In genomic region chr10:46308666-46309450, GRCh38 we compare ENCODE assay signal across 17 cellular contexts. TPM values are rescaled to one million over a fixed set of nuclear protein-coding genes. Genes with fewer than 3 reads are reported as not detected.
"Had no signal": no experiment of that assay in that cellular context is flagged by ENCODE, and none has a peak within 500 bp of the region (broad histone marks: within the 10 kb centered on the region; RNA-seq: fewer than 3 reads in every experiment).

No MANE protein-coding gene starts in this region.

- H3K36me3 Mint-ChIP-seq: activated CD8-positive, alpha-beta memory T cell treated with anti-CD3 and anti-CD28 coated beads, Interleukin-2, amount 10 ng/mL, durations not matched to agents 7 days and 5 days; activated naive CD8-positive, alpha-beta T cell treated with anti-CD3 and anti-CD28 coated beads, Interleukin-2, amount 10 ng/mL, durations not matched to agents 7 days and 5 days; stimulated activated naive B cell treated with anti-CD40 and anti-IgM and Interleukin-4, amounts not matched to agents 10 μg/mL and 1 μg/mL and 100 μg/mL, for 72 hours had no signal

- H3K27ac ChIP-seq: dorsolateral prefrontal cortex, esophagus muscularis mucosa, pancreas, upper lobe of left lung had no signal

- H3K9me3 Mint-ChIP-seq: activated naive CD8-positive, alpha-beta T cell treated with anti-CD3 and anti-CD28 coated beads, Interleukin-2, amount 10 ng/mL, durations not matched to agents 7 days and 5 days; activated T-cell treated with anti-CD3 and anti-CD28 coated beads, Interleukin-2, amount 50 U/mL, for 4 hours; stimulated activated naive B cell treated with anti-CD40 and anti-IgM and Interleukin-4, amounts not matched to agents 10 μg/mL and 1 μg/mL and 100 μg/mL, for 72 hours had no signal

- H3K4me3 ChIP-seq: dorsolateral prefrontal cortex, esophagus muscularis mucosa, pancreas, smooth muscle cell, upper lobe of left lung had no signal

- H3K4me2 ChIP-seq: smooth muscle cell had no signal

- H3K9me3 ChIP-seq: esophagus muscularis mucosa, pancreas, upper lobe of left lung had no signal

- H3K27me3 ChIP-seq: dorsolateral prefrontal cortex, esophagus muscularis mucosa, pancreas, upper lobe of left lung had no signal

- H3K4me1 ChIP-seq: esophagus muscularis mucosa, pancreas, upper lobe of left lung had no signal

- H3K4me3 Mint-ChIP-seq: activated CD8-positive, alpha-beta memory T cell treated with anti-CD3 and anti-CD28 coated beads, Interleukin-2, amount 10 ng/mL, durations not matched to agents 7 days and 5 days; activated naive CD8-positive, alpha-beta T cell treated with anti-CD3 and anti-CD28 coated beads, Interleukin-2, amount 10 ng/mL, durations not matched to agents 7 days and 5 days; activated T-cell treated with anti-CD3 and anti-CD28 coated beads, Interleukin-2, amount 50 U/mL, for 4 hours; stimulated activated naive B cell treated with anti-CD40 and anti-IgM and Interleukin-4, amounts not matched to agents 10 μg/mL and 1 μg/mL and 100 μg/mL, for 72 hours had no signal

- ATAC-seq: activated CD8-positive, alpha-beta memory T cell treated with anti-CD3 and anti-CD28 coated beads, Interleukin-2, amount 10 ng/mL, durations not matched to agents 7 days and 5 days; activated T-cell treated with anti-CD3 and anti-CD28 coated beads, Interleukin-2, amount 50 U/mL, for 4 hours; pancreas; stimulated activated naive B cell treated with anti-CD40 and anti-IgM and Interleukin-4, amounts not matched to agents 10 μg/mL and 1 μg/mL and 100 μg/mL, for 72 hours had no signal

- H3K4me1 Mint-ChIP-seq: activated CD8-positive, alpha-beta memory T cell treated with anti-CD3 and anti-CD28 coated beads, Interleukin-2, amount 10 ng/mL, durations not matched to agents 7 days and 5 days; activated naive CD8-positive, alpha-beta T cell treated with anti-CD3 and anti-CD28 coated beads, Interleukin-2, amount 10 ng/mL, durations not matched to agents 7 days and 5 days; stimulated activated naive B cell treated with anti-CD40 and anti-IgM and Interleukin-4, amounts not matched to agents 10 μg/mL and 1 μg/mL and 100 μg/mL, for 72 hours had no signal

- H3K36me3 ChIP-seq: esophagus muscularis mucosa, pancreas, upper lobe of left lung had no signal

- H3K27me3 Mint-ChIP-seq: activated CD8-positive, alpha-beta memory T cell treated with anti-CD3 and anti-CD28 coated beads, Interleukin-2, amount 10 ng/mL, durations not matched to agents 7 days and 5 days had no signal

- DNase-seq: activated CD4-positive, alpha-beta T cell treated with anti-CD3 and anti-CD28 coated beads for 1 hour; activated CD8-positive, alpha-beta memory T cell treated with anti-CD3 and anti-CD28 coated beads, Interleukin-2, amount 10 ng/mL, durations not matched to agents 7 days and 5 days; activated naive CD8-positive, alpha-beta T cell treated with anti-CD3 and anti-CD28 coated beads, Interleukin-2, amount 10 ng/mL, durations not matched to agents 7 days and 5 days; activated T-cell treated with anti-CD3 and anti-CD28 coated beads, Interleukin-2, amount 50 U/mL, for 4 hours; anterior cingulate cortex; mesenchymal stem cell; retina; stimulated activated naive B cell treated with anti-CD40 and anti-IgM and Interleukin-4, amounts not matched to agents 10 μg/mL and 1 μg/mL and 100 μg/mL, for 72 hours; upper lobe of left lung had no signal

- H3K27ac Mint-ChIP-seq: activated CD8-positive, alpha-beta memory T cell treated with anti-CD3 and anti-CD28 coated beads, Interleukin-2, amount 10 ng/mL, durations not matched to agents 7 days and 5 days; activated naive CD8-positive, alpha-beta T cell treated with anti-CD3 and anti-CD28 coated beads, Interleukin-2, amount 10 ng/mL, durations not matched to agents 7 days and 5 days; stimulated activated naive B cell treated with anti-CD40 and anti-IgM and Interleukin-4, amounts not matched to agents 10 μg/mL and 1 μg/mL and 100 μg/mL, for 72 hours had no signal

RNA-seq across cellular contexts. Expression of gene ANTXRL, which starts 22.1 kb away (rescaled TPM):
- total RNA-seq: activated CD8-positive, alpha-beta memory T cell treated with anti-CD3 and anti-CD28 coated beads, Interleukin-2, amount 10 ng/mL, durations not matched to agents 7 days and 5 days; activated naive CD8-positive, alpha-beta T cell treated with anti-CD3 and anti-CD28 coated beads, Interleukin-2, amount 10 ng/mL, durations not matched to agents 7 days and 5 days; activated T-cell treated with anti-CD3 and anti-CD28 coated beads, Interleukin-2, amount 50 U/mL, for 4 hours; cerebellum; esophagus muscularis mucosa; fibroblast of villous mesenchyme; pancreas; smooth muscle cell; T-helper 2 cell treated with Interferon-gamma antibody and Interleukin-4, amounts not matched to agents 100 ng/mL and 5 ng/mL, for 36 hours; upper lobe of left lung had no signal
- polyA plus RNA-seq: neural cell, smooth muscle cell had no signal
